ENCODE assay signal across 11 cellular contexts in genomic region chr9:130714586-130715110, GRCh38. TPM values are rescaled to one million over a fixed set of nuclear protein-coding genes. Genes with fewer than 3 reads are reported as not detected.
A peak's percentile ranks its signal among the peaks of the same experiment; 100 is the strongest.
DNase-seq lines count a peak whose midpoint lies in the region; ATAC-seq and TF ChIP-seq lines count a peak whose summit lies in the region.
"Had no signal": no experiment of that assay in that cellular context is flagged by ENCODE, and none has a peak within 500 bp of the region (broad histone marks: within the 10 kb centered on the region; RNA-seq: fewer than 3 reads in every experiment).

No MANE protein-coding gene starts in this region.

- no peaks in the 10 kb centered on the region for H3K36me3 ChIP-seq in testis (ENCODE audit: low read depth, missing control alignments)

- no peaks in the 10 kb centered on the region for H3K27me3 Mint-ChIP-seq in activated CD4-positive, alpha-beta T cell treated with anti-CD3 and anti-CD28 coated beads for 36 hours
- no peaks in the 10 kb centered on the region for H3K27me3 Mint-ChIP-seq in activated CD8-positive, alpha-beta T cell treated with anti-CD3 and anti-CD28 coated beads, Interleukin-2, amount 10 ng/mL, durations not matched to agents 7 days and 5 days (ENCODE audit: low read depth)

- peak overlapping the region; percentile 82 for H3K4me3 Mint-ChIP-seq in activated CD4-positive, alpha-beta T cell treated with anti-CD3 and anti-CD28 coated beads for 36 hours
- H3K4me3 Mint-ChIP-seq in activated CD8-positive, alpha-beta T cell treated with anti-CD3 and anti-CD28 coated beads, Interleukin-2, amount 10 ng/mL, durations not matched to agents 7 days and 5 days: peak overlapping the region; percentile 87

- peaks cover 36% of the 10 kb centered on the region for H3K4me1 Mint-ChIP-seq in activated CD4-positive, alpha-beta T cell treated with anti-CD3 and anti-CD28 coated beads for 36 hours
- H3K4me1 Mint-ChIP-seq in activated CD8-positive, alpha-beta T cell treated with anti-CD3 and anti-CD28 coated beads, Interleukin-2, amount 10 ng/mL, durations not matched to agents 7 days and 5 days (ENCODE audit: low read depth): peaks cover 38% of the 10 kb centered on the region

- H3K9me3 ChIP-seq in iPS-18c (ENCODE audit: control insufficient read depth, insufficient read depth, low read length) (no peaks in the 10 kb centered on the region), testis (no peaks in the 10 kb centered on the region)

- peaks cover 26% of the 10 kb centered on the region for H3K4me1 ChIP-seq in testis

- no peak overlapping the region for H3K27ac Mint-ChIP-seq in activated CD4-positive, alpha-beta T cell treated with anti-CD3 and anti-CD28 coated beads for 36 hours
- no peak overlapping the region for H3K27ac Mint-ChIP-seq in activated CD8-positive, alpha-beta T cell treated with anti-CD3 and anti-CD28 coated beads, Interleukin-2, amount 10 ng/mL, durations not matched to agents 7 days and 5 days

- no peak for TF ChIP-seq POLR2A in testis (IDR thresholded peaks at IDR 0.05)

- no peak for TF ChIP-seq CTCF in testis (IDR thresholded peaks at IDR 0.05)

- no peaks in the 10 kb centered on the region for H3K9me3 Mint-ChIP-seq in activated CD4-positive, alpha-beta T cell treated with anti-CD3 and anti-CD28 coated beads for 36 hours (ENCODE audit: low read depth)
- no peaks in the 10 kb centered on the region for H3K9me3 Mint-ChIP-seq in activated CD8-positive, alpha-beta T cell treated with anti-CD3 and anti-CD28 coated beads, Interleukin-2, amount 10 ng/mL, durations not matched to agents 7 days and 5 days (ENCODE audit: insufficient read depth)

- DNase-seq in activated CD4-positive, alpha-beta T cell treated with anti-CD3 and anti-CD28 coated beads for 36 hours: no peak
- no peak for DNase-seq in activated CD4-positive, alpha-beta T cell treated with anti-CD3 and anti-CD28 coated beads for 4 hours
- no peak for DNase-seq in activated CD8-positive, alpha-beta T cell treated with anti-CD3 and anti-CD28 coated beads, Interleukin-2, amount 10 ng/mL, durations not matched to agents 7 days and 5 days
- no peak for DNase-seq in testis
- no peak for DNase-seq in kidney glomerular epithelial cell (lab: John Stamatoyannopoulos, UW)
- DNase-seq in Ammon's horn (ENCODE audit: low spot score): no peak
- DNase-seq in NCI-H524 treated with DMSO at 0.1 percent for 48 hours (lab: John Stamatoyannopoulos, UW): no peak
- DNase-seq: T1000 had no signal

- CTCF ChIA-PET in activated CD4-positive, alpha-beta T cell treated with anti-CD3 and anti-CD28 coated beads for 36 hours (lab: Charles Lee): interaction anchor here (0.9 to 1.9 kb wide), 7 partner anchors 12 to 151 kb away, joined by 3 to 11 read pairs (median 4); partner anchors contain the start of gene EXOSC2
- CTCF ChIA-PET in activated CD8-positive, alpha-beta T cell treated with anti-CD3 and anti-CD28 coated beads, Interleukin-2, amount 10 ng/mL, durations not matched to agents 7 days and 5 days (lab: Charles Lee): interaction anchor here (0.9 to 4.5 kb wide), 5 partner anchors 13 to 332 kb away, joined by 3 to 29 read pairs (median 3); no protein-coding TSS in a partner anchor

- H3K36me3 Mint-ChIP-seq in activated CD4-positive, alpha-beta T cell treated with anti-CD3 and anti-CD28 coated beads for 36 hours (ENCODE audit: low read depth): peaks cover 1% of the 10 kb centered on the region
- H3K36me3 Mint-ChIP-seq in activated CD8-positive, alpha-beta T cell treated with anti-CD3 and anti-CD28 coated beads, Interleukin-2, amount 10 ng/mL, durations not matched to agents 7 days and 5 days (ENCODE audit: low read depth): peaks cover 6% of the 10 kb centered on the region

- peak overlapping the region; percentile 77 to 100 for H3K27ac ChIP-seq in testis
- H3K27ac ChIP-seq: C4-2B had no signal

- intact Hi-C loops in activated CD4-positive, alpha-beta T cell treated with anti-CD3 and anti-CD28 coated beads for 36 hours (cut with DNase I, micrococcal nuclease): loop anchor here (5.0 to 10.0 kb wide), 2 partner anchors 53 to 560 kb away; partner anchors contain the start of gene FAM78A (in 1 of the 2)
- intact Hi-C loops in testis (cut with DNase I; ENCODE audit: low total_unique reads): no loop called here

- WGBS in testis, 2 donors: 5 to 6% methylated on average over 7 of the region's 7 CpGs

- no peak for ATAC-seq in activated CD4-positive, alpha-beta T cell treated with anti-CD3 and anti-CD28 coated beads for 36 hours
- no peak for ATAC-seq in activated CD8-positive, alpha-beta T cell treated with anti-CD3 and anti-CD28 coated beads, Interleukin-2, amount 10 ng/mL, durations not matched to agents 7 days and 5 days

- H3K27me3 ChIP-seq in testis: no peaks in the 10 kb centered on the region

- H3K4me3 ChIP-seq in iPS-18c (ENCODE audit: insufficient read depth, low read depth, low read length) (peak overlapping the region; percentile 89; the same call in 1 of the 2 replicates), testis (peak overlapping the region; percentile 8 to 12)

- POLR2A ChIA-PET in activated CD4-positive, alpha-beta T cell treated with anti-CD3 and anti-CD28 coated beads for 36 hours (lab: Charles Lee): interaction anchor here (0.6 to 1.3 kb wide), 4 partner anchors 13 to 234 kb away, joined by 3 to 5 read pairs (median 4); no protein-coding TSS in a partner anchor
- POLR2A ChIA-PET in activated CD8-positive, alpha-beta T cell treated with anti-CD3 and anti-CD28 coated beads, Interleukin-2, amount 10 ng/mL, durations not matched to agents 7 days and 5 days (lab: Charles Lee): no interaction called here

RNA-seq across cellular contexts. Expression of gene EXOSC2, which starts 21.1 kb away (rescaled TPM):
- 10 to 100 TPM; 67.9 to 86.0 TPM for total RNA-seq in activated CD4-positive, alpha-beta T cell treated with anti-CD3 and anti-CD28 coated beads for 36 hours
- total RNA-seq in activated CD8-positive, alpha-beta T cell treated with anti-CD3 and anti-CD28 coated beads, Interleukin-2, amount 10 ng/mL, durations not matched to agents 7 days and 5 days: 10 to 100 TPM; 59.6 to 61.6 TPM
- 10 to 100 TPM; 20.3 to 24.7 TPM for total RNA-seq in testis
- polyA plus RNA-seq in testis (ENCODE audit: insufficient read depth, low read depth, low replicate concordance): 15.3 TPM

RNA-seq across cellular contexts. Expression of gene PRDM12, which starts 50.3 kb away (rescaled TPM):
- total RNA-seq in activated CD4-positive, alpha-beta T cell treated with anti-CD3 and anti-CD28 coated beads for 36 hours: under 1 TPM in 1 of 2 experiments, not detected in 1; 0.09 TPM
- total RNA-seq in activated CD8-positive, alpha-beta T cell treated with anti-CD3 and anti-CD28 coated beads, Interleukin-2, amount 10 ng/mL, durations not matched to agents 7 days and 5 days: not detected
- total RNA-seq in testis: under 1 TPM; 0.68 to 0.71 TPM
- 0.32 TPM for polyA plus RNA-seq in testis (ENCODE audit: insufficient read depth, low read depth, low replicate concordance)
- total RNA-seq: lung microvascular endothelial cell had no signal
